Comparison of ENCODE assay signal across 9 cellular contexts in the genomic region with DNA sequence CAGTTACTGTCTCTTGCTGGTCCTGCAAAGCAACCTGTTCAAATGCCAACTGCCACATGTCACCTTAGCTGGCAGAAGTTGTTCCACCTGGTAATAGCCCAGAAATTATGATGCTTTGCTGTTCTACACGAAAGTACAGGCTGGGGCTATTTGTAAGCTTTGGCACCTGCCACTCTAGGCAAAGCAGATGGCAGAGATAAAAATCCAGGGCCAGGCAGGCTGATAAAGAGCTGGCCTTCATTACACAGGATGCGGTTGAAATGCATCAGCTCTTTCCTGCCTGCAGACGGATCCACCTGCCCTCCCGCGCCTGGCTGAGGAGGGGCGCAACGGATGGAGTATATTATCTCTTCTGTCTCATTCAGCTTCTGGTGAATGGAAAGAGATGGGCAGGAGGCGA. TPM values are rescaled to one million over a fixed set of nuclear protein-coding genes. Genes with fewer than 3 reads are reported as not detected.
DNase-seq lines count a peak whose midpoint lies in the region; ATAC-seq and TF ChIP-seq lines count a peak whose summit lies in the region.
"Had no signal": no experiment of that assay in that cellular context is flagged by ENCODE, and none has a peak within 500 bp of the region (broad histone marks: within the 10 kb centered on the region; RNA-seq: fewer than 3 reads in every experiment).

No MANE protein-coding gene starts in this region.

- DNase-seq in SHP77 treated with DMSO at 0.1 percent for 48 hours (lab: John Stamatoyannopoulos, UW) (peak; percentile 89), GM10266 (ENCODE audit: extremely low spot score) (no peak), sigmoid colon (no peak), A673 (ENCODE audit: low spot score) (no peak)
- DNase-seq in stimulated activated CD4-positive, alpha-beta T cell treated with anti-CD3 and anti-CD28 coated beads, Interleukin-1b, Interleukin-23, amount 100 ng/mL, for 48 hours = peak; percentile 56
- DNase-seq: Karpas-422 had no signal

- no peaks in the 10 kb centered on the region for H3K36me3 Mint-ChIP-seq in activated T-helper 17 cell treated with anti-CD3 and anti-CD28 coated beads, Interleukin-2, amount 50 U/mL, for 72 hours (ENCODE audit: low read depth)

- no peaks in the 10 kb centered on the region for H3K9me3 Mint-ChIP-seq in activated T-helper 17 cell treated with anti-CD3 and anti-CD28 coated beads, Interleukin-2, amount 50 U/mL, for 72 hours

- no peaks in the 10 kb centered on the region for H3K4me1 ChIP-seq in sigmoid colon
- no peaks in the 10 kb centered on the region for H3K4me1 ChIP-seq in A673 (ENCODE audit: insufficient read depth, low read length, poor library complexity, severe bottlenecking)

- no peak overlapping the region for H3K27ac ChIP-seq in sigmoid colon
- H3K27ac ChIP-seq in A673 (ENCODE audit: low read depth, low read length, poor library complexity, severe bottlenecking) = no peak overlapping the region

- no peak for TF ChIP-seq EP300 in sigmoid colon (IDR thresholded peaks at IDR 0.05)

- CTCF ChIA-PET in A673 (lab: Charles Lee) = no interaction called here

- peaks cover 28% of the 10 kb centered on the region for H3K4me1 Mint-ChIP-seq in activated T-helper 17 cell treated with anti-CD3 and anti-CD28 coated beads, Interleukin-2, amount 50 U/mL, for 72 hours

- H3K27me3 ChIP-seq in sigmoid colon (no peaks in the 10 kb centered on the region), A673 (replicated peaks; ENCODE audit: insufficient read depth, low read depth, low read length, poor library complexity) (no peaks in the 10 kb centered on the region)

- intact Hi-C loops in sigmoid colon (cut with DNase I) = no loop called here
- intact Hi-C loops in A673 (cut with micrococcal nuclease; ENCODE audit: unreplicated experiment) = no loop called here

- no TSS peak for BruUV-seq in A673 (replicated peaks; lab: Mats Ljungman, UMichigan)

- H3K36me3 ChIP-seq in sigmoid colon (no peaks in the 10 kb centered on the region), A673 (ENCODE audit: insufficient read depth, low read length, poor library complexity, severe bottlenecking) (no peaks in the 10 kb centered on the region)

- H3K27me3 Mint-ChIP-seq in activated T-helper 17 cell treated with anti-CD3 and anti-CD28 coated beads, Interleukin-2, amount 50 U/mL, for 72 hours = no peaks in the 10 kb centered on the region

- H3K9me3 ChIP-seq in sigmoid colon (no peaks in the 10 kb centered on the region), A673 (ENCODE audit: low read depth, low read length, poor library complexity, severe bottlenecking) (no peaks in the 10 kb centered on the region)

- H3K4me3 ChIP-seq in sigmoid colon = no peak overlapping the region
- H3K4me3 ChIP-seq in A673 (ENCODE audit: low read depth, low read length, poor library complexity, severe bottlenecking) = no peak overlapping the region

- POLR2A ChIA-PET in A673 (lab: Charles Lee; ENCODE audit: low non-redundant PET) = no interaction called here

- ATAC-seq in HG03571 (IDR thresholded peaks at IDR 0.05; ENCODE audit: unreplicated experiment) (peak; percentile 46), GM21515 (IDR thresholded peaks at IDR 0.05; ENCODE audit: unreplicated experiment) (no peak)
- peak; percentile 42 for ATAC-seq in activated T-helper 17 cell treated with anti-CD3 and anti-CD28 coated beads, Interleukin-2, amount 50 U/mL, for 72 hours (replicated peaks)

- H3K4me3 Mint-ChIP-seq in activated T-helper 17 cell treated with anti-CD3 and anti-CD28 coated beads, Interleukin-2, amount 50 U/mL, for 72 hours = peak overlapping the region; percentile 43

- TF ChIP-seq POLR2A in sigmoid colon (IDR thresholded peaks at IDR 0.05) = no peak

- TF ChIP-seq CTCF in GM10266 (IDR thresholded peaks at IDR 0.05; ENCODE audit: control insufficient read depth, insufficient read depth, low read depth, missing control alignments) (no peak), sigmoid colon (IDR thresholded peaks at IDR 0.05) (no peak), A673 (conservative IDR thresholded peaks at IDR 0.05; ENCODE audit: low read depth, low read length) (no peak)

- peak overlapping the region; percentile 41 for H3K27ac Mint-ChIP-seq in activated T-helper 17 cell treated with anti-CD3 and anti-CD28 coated beads, Interleukin-2, amount 50 U/mL, for 72 hours

- WGBS in sigmoid colon, 2 donors = 8 to 18% methylated on average over 8 of the region's 8 CpGs

RNA-seq across cellular contexts. Expression of gene KDM8, which starts 29.3 kb away (rescaled TPM):
- total RNA-seq in activated T-helper 17 cell treated with anti-CD3 and anti-CD28 coated beads, Interleukin-2, amount 50 U/mL, for 72 hours = 1 to 10 TPM; 7.7 to 9.1 TPM
- total RNA-seq in sigmoid colon = 1 to 10 TPM; 2.5 to 6.8 (median 3.7) TPM
- polyA plus RNA-seq in sigmoid colon = 1 to 10 TPM; 5.1 to 5.4 (median 5.4) TPM
- 8.8 and 11.1 TPM in 2 replicates for total RNA-seq in A673 (2021)

Comparison
In these comparisons a context has a peak if more than half of its experiments do, and no peak if none do; other contexts are left out.
1. DNase-seq: peak in SHP77 treated with DMSO at 0.1 percent for 48 hours (single experiment) and stimulated activated CD4-positive, alpha-beta T cell treated with anti-CD3 and anti-CD28 coated beads, Interleukin-1b, Interleukin-23, amount 100 ng/mL, for 48 hours (single experiment); none in GM10266 (single experiment), sigmoid colon (single experiment) and A673 (single experiment).